ENCODE assay signal across 2 cellular contexts in genomic region chr12:120258323-120258896, GRCh38.
TF ChIP-seq lines count a peak whose summit lies in the region.

No MANE protein-coding gene starts in this region.

TF ChIP-seq in SK-N-SH, 30 proteins besides CTCF, POLR2A, EP300 and RAD21 (continued from another document):
- TF ChIP-seq REST (IDR thresholded peaks at IDR 0.05; ENCODE audit: low read depth, low read length), result no peak
- no peak for TF ChIP-seq USF1 (IDR thresholded peaks at IDR 0.05; ENCODE audit: borderline replicate concordance, low read depth)
- no peak for TF ChIP-seq MEF2A (IDR thresholded peaks at IDR 0.05; ENCODE audit: borderline replicate concordance, low read depth)
- no peak for TF ChIP-seq CHD2 (IDR thresholded peaks at IDR 0.05; ENCODE audit: low read length, partially characterized antibody)
- no peak for TF ChIP-seq TAF1 (IDR thresholded peaks at IDR 0.05; ENCODE audit: borderline replicate concordance, low read depth, low read length)
- no peak for TF ChIP-seq NFIC (IDR thresholded peaks at IDR 0.05; ENCODE audit: borderline replicate concordance)
- no peak for TF ChIP-seq RCOR1 (IDR thresholded peaks at IDR 0.05; ENCODE audit: low read length)
- no peak for TF ChIP-seq JUND (IDR thresholded peaks at IDR 0.05)
- TF ChIP-seq FOXM1 (IDR thresholded peaks at IDR 0.05; ENCODE audit: low read depth), result no peak
- TF ChIP-seq YY1 (IDR thresholded peaks at IDR 0.05; ENCODE audit: low read depth), result no peak
- no peak for TF ChIP-seq PBX3 (IDR thresholded peaks at IDR 0.05)
- no peak for TF ChIP-seq POLR2AphosphoS5 (IDR thresholded peaks at IDR 0.05; ENCODE audit: low read depth, low read length)
- TF ChIP-seq GABPA (IDR thresholded peaks at IDR 0.05; ENCODE audit: low read depth), result no peak
- TF ChIP-seq TEAD4 (IDR thresholded peaks at IDR 0.05; ENCODE audit: borderline replicate concordance, insufficient read depth), result no peak

TF ChIP-seq in SK-N-SH treated with all-trans-retinoic acid at 6 μM for 48 hours, 23 proteins besides CTCF, POLR2A, EP300 and RAD21 (continued from another document):
- TF ChIP-seq TSHZ2 (CRISPR knock-in tag; IDR thresholded peaks at IDR 0.05) (no peak), ZFP3 (CRISPR knock-in tag; IDR thresholded peaks at IDR 0.05) (no peak), CREB5 (CRISPR knock-in tag; IDR thresholded peaks at IDR 0.05; ENCODE audit: low read depth) (no peak), SNAI2 (CRISPR knock-in tag; IDR thresholded peaks at IDR 0.05) (no peak), GLIS3 (CRISPR knock-in tag; IDR thresholded peaks at IDR 0.05) (no peak), RARB (CRISPR knock-in tag; IDR thresholded peaks at IDR 0.05) (no peak), BACH2 (CRISPR knock-in tag; IDR thresholded peaks at IDR 0.05; ENCODE audit: borderline replicate concordance) (no peak), ZC3H10 (CRISPR knock-in tag; IDR thresholded peaks at IDR 0.05) (no peak), PATZ1 (CRISPR knock-in tag; IDR thresholded peaks at IDR 0.05; ENCODE audit: borderline replicate concordance) (no peak), CSRNP3 (CRISPR knock-in tag; IDR thresholded peaks at IDR 0.05) (no peak), ISL1 (CRISPR knock-in tag; IDR thresholded peaks at IDR 0.05) (no peak), POU6F1 (CRISPR knock-in tag; IDR thresholded peaks at IDR 0.05; ENCODE audit: borderline replicate concordance, low read depth) (no peak)
